1 cellular context compared by ENCODE assay signal in the genomic region with DNA sequence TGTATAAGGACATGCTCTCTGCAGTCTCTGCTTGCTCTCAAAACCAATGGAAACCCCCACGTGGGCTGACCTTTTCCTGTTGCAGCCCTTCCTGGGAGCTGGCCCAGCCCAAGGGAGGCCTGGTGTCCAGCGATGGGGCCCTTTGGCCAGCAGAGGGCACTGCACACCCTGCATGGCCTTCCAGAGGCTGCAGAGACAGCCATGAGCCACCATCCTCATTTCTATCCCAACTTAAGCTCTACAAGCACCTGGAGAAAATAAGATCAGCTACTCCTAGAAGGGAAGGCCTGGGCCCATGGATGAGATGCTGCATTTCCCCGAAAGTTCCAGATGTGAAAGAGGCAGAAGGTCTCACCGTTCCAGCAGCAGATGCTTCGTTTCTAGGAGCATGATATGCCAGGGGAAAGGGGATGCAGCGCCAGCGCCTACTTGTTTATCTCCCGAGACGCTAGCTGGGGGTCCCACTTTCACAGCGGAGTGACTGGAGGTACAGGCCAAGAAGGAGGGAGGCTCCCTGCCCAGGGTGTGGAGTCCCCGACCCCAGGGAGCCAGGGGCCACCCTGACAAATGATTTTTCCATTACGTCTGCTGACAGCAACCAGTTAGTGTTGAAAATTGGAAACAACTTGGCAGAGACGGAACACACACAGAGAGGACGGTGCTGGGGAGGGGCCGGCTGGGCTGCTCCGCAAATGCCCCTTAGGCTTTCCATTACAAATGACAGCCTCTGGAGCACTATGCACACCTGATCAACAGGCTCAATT.
A peak's percentile ranks its signal among the peaks of the same experiment; 100 is the strongest.
TF ChIP-seq lines count a peak whose summit lies in the region.

No MANE protein-coding gene starts in this region.

TF ChIP-seq in K562, 482 proteins besides CTCF, POLR2A, EP300 and RAD21 (continued from another document and continues in another):
- TF ChIP-seq, protein P1, sequence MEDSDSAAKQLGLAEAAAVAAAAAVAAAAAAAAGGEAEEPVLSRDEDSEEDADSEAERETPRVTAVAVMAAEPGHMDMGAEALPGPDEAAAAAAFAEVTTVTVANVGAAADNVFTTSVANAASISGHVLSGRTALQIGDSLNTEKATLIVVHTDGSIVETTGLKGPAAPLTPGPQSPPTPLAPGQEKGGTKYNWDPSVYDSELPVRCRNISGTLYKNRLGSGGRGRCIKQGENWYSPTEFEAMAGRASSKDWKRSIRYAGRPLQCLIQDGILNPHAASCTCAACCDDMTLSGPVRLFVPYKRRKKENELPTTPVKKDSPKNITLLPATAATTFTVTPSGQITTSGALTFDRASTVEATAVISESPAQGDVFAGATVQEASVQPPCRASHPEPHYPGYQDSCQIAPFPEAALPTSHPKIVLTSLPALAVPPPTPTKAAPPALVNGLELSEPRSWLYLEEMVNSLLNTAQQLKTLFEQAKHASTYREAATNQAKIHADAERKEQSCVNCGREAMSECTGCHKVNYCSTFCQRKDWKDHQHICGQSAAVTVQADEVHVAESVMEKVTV (CRISPR knock-in tag; IDR thresholded peaks at IDR 0.05), result peak; percentile 49; the same call in 1 of the 2 replicates
- TF ChIP-seq MYBL2 (IDR thresholded peaks at IDR 0.05; ENCODE audit: low read depth) (no peak), MYBL2 (CRISPR knock-in tag; IDR thresholded peaks at IDR 0.05; ENCODE audit: borderline replicate concordance) (no peak), RB1 (IDR thresholded peaks at IDR 0.05; ENCODE audit: low read depth) (peak; percentile 57; the same call in 1 of the 2 replicates), TOE1 (IDR thresholded peaks at IDR 0.05; ENCODE audit: borderline replicate concordance) (no peak), TOE1 (CRISPR knock-in tag; IDR thresholded peaks at IDR 0.05; ENCODE audit: borderline replicate concordance, low read depth) (no peak), CBX5 (IDR thresholded peaks at IDR 0.05; ENCODE audit: borderline replicate concordance, low read depth) (no peak), CXXC5 (CRISPR knock-in tag; IDR thresholded peaks at IDR 0.05) (peak; percentile 11; the same call in 1 of the 2 replicates), HDAC8 (tag; IDR thresholded peaks at IDR 0.05) (no peak), POLR2G (IDR thresholded peaks at IDR 0.05; ENCODE audit: low read depth, low read length) (0 out of 2 replicates have a peak, but pooled peaks have one; percentile 32), ESRRA (IDR thresholded peaks at IDR 0.05; ENCODE audit: borderline replicate concordance, low read depth) (0 out of 2 replicates have a peak, but pooled peaks have one; percentile 28), ZBTB7A (IDR thresholded peaks at IDR 0.05; ENCODE audit: borderline replicate concordance, control insufficient read depth, low read depth, low read length) (peak; percentile 14; the same call in 1 of the 2 replicates), NCOA4 (IDR thresholded peaks at IDR 0.05; ENCODE audit: partially characterized antibody) (no peak), ZFP30 (CRISPR knock-in tag; IDR thresholded peaks at IDR 0.05; ENCODE audit: borderline replicate concordance) (no peak), WHSC1 (IDR thresholded peaks at IDR 0.05; ENCODE audit: low read length) (no peak), BHLHE40 (IDR thresholded peaks at IDR 0.05; ENCODE audit: low read length) (0 out of 2 replicates have a peak, but pooled peaks have one; percentile 4), ZNF140 (CRISPR knock-in tag; IDR thresholded peaks at IDR 0.05) (no peak), ZNF134 (CRISPR knock-in tag; conservative IDR thresholded peaks at IDR 0.05) (no peak), CTBP1 (IDR thresholded peaks at IDR 0.05; ENCODE audit: borderline replicate concordance) (peak; percentile 47; the same call in 1 of the 2 replicates), OTX1 (CRISPR knock-in tag; IDR thresholded peaks at IDR 0.05) (no peak), MYC (IDR thresholded peaks at IDR 0.05; ENCODE audit: low read depth, low read length) (peak; percentile 70), MYC (CRISPR knock-in tag; IDR thresholded peaks at IDR 0.05; ENCODE audit: borderline replicate concordance, low read depth) (no peak), FOXJ2 (tag; IDR thresholded peaks at IDR 0.05) (peak; percentile 18; the same call in 1 of the 2 replicates), RCOR1 (IDR thresholded peaks at IDR 0.05; ENCODE audit: borderline replicate concordance in 1 of 2, low read depth in 2 of 2, low read length in 2 of 2) (peak in 1 of 2 experiments; percentile 57; a peak in 1 of 4 replicates), ZNF445 (CRISPR knock-in tag; IDR thresholded peaks at IDR 0.05; ENCODE audit: low read depth) (no peak), ZNF785 (CRISPR knock-in tag; IDR thresholded peaks at IDR 0.05) (no peak), NR1H2 (CRISPR knock-in tag; IDR thresholded peaks at IDR 0.05) (no peak), E2F3 (CRISPR knock-in tag; IDR thresholded peaks at IDR 0.05) (no peak), YY1 (IDR thresholded peaks at IDR 0.05; ENCODE audit: borderline replicate concordance in 1 of 3, control insufficient read depth in 1 of 3, extremely low read depth in 1 of 3, insufficient read depth in 3 of 3, insufficient read length in 1 of 3, insufficient replicate concordance in 2 of 3, low read depth in 1 of 3, low read length in 2 of 3) (peak in 2 of 3 experiments; percentile 42 to 59), SMC3 (conservative IDR thresholded peaks at IDR 0.05; ENCODE audit: insufficient read depth, low read depth, low read length) (peak; percentile 59), SREBF2 (CRISPR knock-in tag; IDR thresholded peaks at IDR 0.05) (no peak), SREBF1 (IDR thresholded peaks at IDR 0.05; ENCODE audit: borderline replicate concordance, low read depth, low read length) (no peak), MEF2D (tag; conservative IDR thresholded peaks at IDR 0.05; ENCODE audit: low read depth) (no peak), CBX1 (IDR thresholded peaks at IDR 0.05; ENCODE audit: low read depth) (no peak), TCF3 (CRISPR knock-in tag; IDR thresholded peaks at IDR 0.05) (0 out of 2 replicates have a peak, but pooled peaks have one; percentile 10), JUND (IDR thresholded peaks at IDR 0.05; ENCODE audit: borderline replicate concordance, low read depth, low read length) (peak; percentile 18; the same call in 1 of the 2 replicates), JUND (tag; IDR thresholded peaks at IDR 0.05; ENCODE audit: borderline replicate concordance, low read depth, low read length) (no peak; the same call in 2 of the 3 replicates)
- TF ChIP-seq, protein P2, sequence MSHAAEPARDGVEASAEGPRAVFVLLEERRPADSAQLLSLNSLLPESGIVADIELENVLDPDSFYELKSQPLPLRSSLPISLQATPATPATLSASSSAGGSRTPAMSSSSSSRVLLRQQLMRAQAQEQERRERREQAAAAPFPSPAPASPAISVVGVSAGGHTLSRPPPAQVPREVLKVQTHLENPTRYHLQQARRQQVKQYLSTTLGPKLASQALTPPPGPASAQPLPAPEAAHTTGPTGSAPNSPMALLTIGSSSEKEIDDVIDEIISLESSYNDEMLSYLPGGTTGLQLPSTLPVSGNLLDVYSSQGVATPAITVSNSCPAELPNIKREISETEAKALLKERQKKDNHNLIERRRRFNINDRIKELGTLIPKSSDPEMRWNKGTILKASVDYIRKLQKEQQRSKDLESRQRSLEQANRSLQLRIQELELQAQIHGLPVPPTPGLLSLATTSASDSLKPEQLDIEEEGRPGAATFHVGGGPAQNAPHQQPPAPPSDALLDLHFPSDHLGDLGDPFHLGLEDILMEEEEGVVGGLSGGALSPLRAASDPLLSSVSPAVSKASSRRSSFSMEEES (CRISPR knock-in tag; IDR thresholded peaks at IDR 0.05), result no peak
- TF ChIP-seq, protein P3, sequence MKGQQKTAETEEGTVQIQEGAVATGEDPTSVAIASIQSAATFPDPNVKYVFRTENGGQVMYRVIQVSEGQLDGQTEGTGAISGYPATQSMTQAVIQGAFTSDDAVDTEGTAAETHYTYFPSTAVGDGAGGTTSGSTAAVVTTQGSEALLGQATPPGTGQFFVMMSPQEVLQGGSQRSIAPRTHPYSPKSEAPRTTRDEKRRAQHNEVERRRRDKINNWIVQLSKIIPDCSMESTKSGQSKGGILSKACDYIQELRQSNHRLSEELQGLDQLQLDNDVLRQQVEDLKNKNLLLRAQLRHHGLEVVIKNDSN (CRISPR knock-in tag; IDR thresholded peaks at IDR 0.05), result peak; percentile 58; the same call in 1 of the 2 replicates
- TF ChIP-seq, protein P4, sequence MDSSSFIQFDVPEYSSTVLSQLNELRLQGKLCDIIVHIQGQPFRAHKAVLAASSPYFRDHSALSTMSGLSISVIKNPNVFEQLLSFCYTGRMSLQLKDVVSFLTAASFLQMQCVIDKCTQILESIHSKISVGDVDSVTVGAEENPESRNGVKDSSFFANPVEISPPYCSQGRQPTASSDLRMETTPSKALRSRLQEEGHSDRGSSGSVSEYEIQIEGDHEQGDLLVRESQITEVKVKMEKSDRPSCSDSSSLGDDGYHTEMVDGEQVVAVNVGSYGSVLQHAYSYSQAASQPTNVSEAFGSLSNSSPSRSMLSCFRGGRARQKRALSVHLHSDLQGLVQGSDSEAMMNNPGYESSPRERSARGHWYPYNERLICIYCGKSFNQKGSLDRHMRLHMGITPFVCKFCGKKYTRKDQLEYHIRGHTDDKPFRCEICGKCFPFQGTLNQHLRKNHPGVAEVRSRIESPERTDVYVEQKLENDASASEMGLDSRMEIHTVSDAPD (CRISPR knock-in tag; IDR thresholded peaks at IDR 0.05), result no peak
- TF ChIP-seq, protein P5, sequence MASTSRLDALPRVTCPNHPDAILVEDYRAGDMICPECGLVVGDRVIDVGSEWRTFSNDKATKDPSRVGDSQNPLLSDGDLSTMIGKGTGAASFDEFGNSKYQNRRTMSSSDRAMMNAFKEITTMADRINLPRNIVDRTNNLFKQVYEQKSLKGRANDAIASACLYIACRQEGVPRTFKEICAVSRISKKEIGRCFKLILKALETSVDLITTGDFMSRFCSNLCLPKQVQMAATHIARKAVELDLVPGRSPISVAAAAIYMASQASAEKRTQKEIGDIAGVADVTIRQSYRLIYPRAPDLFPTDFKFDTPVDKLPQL (IDR thresholded peaks at IDR 0.05; ENCODE audit: extremely low read depth, insufficient read length), result no peak
- TF ChIP-seq, protein P6, sequence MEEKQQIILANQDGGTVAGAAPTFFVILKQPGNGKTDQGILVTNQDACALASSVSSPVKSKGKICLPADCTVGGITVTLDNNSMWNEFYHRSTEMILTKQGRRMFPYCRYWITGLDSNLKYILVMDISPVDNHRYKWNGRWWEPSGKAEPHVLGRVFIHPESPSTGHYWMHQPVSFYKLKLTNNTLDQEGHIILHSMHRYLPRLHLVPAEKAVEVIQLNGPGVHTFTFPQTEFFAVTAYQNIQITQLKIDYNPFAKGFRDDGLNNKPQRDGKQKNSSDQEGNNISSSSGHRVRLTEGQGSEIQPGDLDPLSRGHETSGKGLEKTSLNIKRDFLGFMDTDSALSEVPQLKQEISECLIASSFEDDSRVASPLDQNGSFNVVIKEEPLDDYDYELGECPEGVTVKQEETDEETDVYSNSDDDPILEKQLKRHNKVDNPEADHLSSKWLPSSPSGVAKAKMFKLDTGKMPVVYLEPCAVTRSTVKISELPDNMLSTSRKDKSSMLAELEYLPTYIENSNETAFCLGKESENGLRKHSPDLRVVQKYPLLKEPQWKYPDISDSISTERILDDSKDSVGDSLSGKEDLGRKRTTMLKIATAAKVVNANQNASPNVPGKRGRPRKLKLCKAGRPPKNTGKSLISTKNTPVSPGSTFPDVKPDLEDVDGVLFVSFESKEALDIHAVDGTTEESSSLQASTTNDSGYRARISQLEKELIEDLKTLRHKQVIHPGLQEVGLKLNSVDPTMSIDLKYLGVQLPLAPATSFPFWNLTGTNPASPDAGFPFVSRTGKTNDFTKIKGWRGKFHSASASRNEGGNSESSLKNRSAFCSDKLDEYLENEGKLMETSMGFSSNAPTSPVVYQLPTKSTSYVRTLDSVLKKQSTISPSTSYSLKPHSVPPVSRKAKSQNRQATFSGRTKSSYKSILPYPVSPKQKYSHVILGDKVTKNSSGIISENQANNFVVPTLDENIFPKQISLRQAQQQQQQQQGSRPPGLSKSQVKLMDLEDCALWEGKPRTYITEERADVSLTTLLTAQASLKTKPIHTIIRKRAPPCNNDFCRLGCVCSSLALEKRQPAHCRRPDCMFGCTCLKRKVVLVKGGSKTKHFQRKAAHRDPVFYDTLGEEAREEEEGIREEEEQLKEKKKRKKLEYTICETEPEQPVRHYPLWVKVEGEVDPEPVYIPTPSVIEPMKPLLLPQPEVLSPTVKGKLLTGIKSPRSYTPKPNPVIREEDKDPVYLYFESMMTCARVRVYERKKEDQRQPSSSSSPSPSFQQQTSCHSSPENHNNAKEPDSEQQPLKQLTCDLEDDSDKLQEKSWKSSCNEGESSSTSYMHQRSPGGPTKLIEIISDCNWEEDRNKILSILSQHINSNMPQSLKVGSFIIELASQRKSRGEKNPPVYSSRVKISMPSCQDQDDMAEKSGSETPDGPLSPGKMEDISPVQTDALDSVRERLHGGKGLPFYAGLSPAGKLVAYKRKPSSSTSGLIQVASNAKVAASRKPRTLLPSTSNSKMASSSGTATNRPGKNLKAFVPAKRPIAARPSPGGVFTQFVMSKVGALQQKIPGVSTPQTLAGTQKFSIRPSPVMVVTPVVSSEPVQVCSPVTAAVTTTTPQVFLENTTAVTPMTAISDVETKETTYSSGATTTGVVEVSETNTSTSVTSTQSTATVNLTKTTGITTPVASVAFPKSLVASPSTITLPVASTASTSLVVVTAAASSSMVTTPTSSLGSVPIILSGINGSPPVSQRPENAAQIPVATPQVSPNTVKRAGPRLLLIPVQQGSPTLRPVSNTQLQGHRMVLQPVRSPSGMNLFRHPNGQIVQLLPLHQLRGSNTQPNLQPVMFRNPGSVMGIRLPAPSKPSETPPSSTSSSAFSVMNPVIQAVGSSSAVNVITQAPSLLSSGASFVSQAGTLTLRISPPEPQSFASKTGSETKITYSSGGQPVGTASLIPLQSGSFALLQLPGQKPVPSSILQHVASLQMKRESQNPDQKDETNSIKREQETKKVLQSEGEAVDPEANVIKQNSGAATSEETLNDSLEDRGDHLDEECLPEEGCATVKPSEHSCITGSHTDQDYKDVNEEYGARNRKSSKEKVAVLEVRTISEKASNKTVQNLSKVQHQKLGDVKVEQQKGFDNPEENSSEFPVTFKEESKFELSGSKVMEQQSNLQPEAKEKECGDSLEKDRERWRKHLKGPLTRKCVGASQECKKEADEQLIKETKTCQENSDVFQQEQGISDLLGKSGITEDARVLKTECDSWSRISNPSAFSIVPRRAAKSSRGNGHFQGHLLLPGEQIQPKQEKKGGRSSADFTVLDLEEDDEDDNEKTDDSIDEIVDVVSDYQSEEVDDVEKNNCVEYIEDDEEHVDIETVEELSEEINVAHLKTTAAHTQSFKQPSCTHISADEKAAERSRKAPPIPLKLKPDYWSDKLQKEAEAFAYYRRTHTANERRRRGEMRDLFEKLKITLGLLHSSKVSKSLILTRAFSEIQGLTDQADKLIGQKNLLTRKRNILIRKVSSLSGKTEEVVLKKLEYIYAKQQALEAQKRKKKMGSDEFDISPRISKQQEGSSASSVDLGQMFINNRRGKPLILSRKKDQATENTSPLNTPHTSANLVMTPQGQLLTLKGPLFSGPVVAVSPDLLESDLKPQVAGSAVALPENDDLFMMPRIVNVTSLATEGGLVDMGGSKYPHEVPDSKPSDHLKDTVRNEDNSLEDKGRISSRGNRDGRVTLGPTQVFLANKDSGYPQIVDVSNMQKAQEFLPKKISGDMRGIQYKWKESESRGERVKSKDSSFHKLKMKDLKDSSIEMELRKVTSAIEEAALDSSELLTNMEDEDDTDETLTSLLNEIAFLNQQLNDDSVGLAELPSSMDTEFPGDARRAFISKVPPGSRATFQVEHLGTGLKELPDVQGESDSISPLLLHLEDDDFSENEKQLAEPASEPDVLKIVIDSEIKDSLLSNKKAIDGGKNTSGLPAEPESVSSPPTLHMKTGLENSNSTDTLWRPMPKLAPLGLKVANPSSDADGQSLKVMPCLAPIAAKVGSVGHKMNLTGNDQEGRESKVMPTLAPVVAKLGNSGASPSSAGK (IDR thresholded peaks at IDR 0.05), result no peak
